ENCODE assay signal across 19 cellular contexts in genomic region chr17:2745317-2746037, GRCh38. TPM values are rescaled to one million over a fixed set of nuclear protein-coding genes. Genes with fewer than 3 reads are reported as not detected.
A peak's percentile ranks its signal among the peaks of the same experiment; 100 is the strongest.
DNase-seq lines count a peak whose midpoint lies in the region; ATAC-seq and TF ChIP-seq lines count a peak whose summit lies in the region.
"Had no signal": no experiment of that assay in that cellular context is flagged by ENCODE, and none has a peak within 500 bp of the region (broad histone marks: within the 10 kb centered on the region; RNA-seq: fewer than 3 reads in every experiment).

No MANE protein-coding gene starts in this region.

- no peak overlapping the region for H3K9ac ChIP-seq in SK-N-SH
- H3K9ac ChIP-seq: BLaER1 treated with 17β-estradiol and CSF1 and Interleukin-3, amounts not matched to agents 10 nM and 100 nM; KMS-11 had no signal

- TF ChIP-seq RAD21 in SK-N-SH (IDR thresholded peaks at IDR 0.05; ENCODE audit: low read length) = no peak

- H3K4me1 Mint-ChIP-seq in endothelial cell (ENCODE audit: unreplicated experiment) = peaks cover 17% of the 10 kb centered on the region

- no peaks in the 10 kb centered on the region for H3F3A ChIP-seq in SK-N-SH (replicated peaks; ENCODE audit: insufficient read depth)

- no peaks in the 10 kb centered on the region for H4K20me1 ChIP-seq in SK-N-SH (ENCODE audit: insufficient read depth)

- CTCF ChIA-PET in SK-N-SH (lab: Yijun Ruan, JAX) = interaction anchor here (0.6 kb wide), 1 partner anchor 1110 kb away, joined by 4 read pairs; no protein-coding TSS in a partner anchor

- H3K27ac Mint-ChIP-seq in endothelial cell (ENCODE audit: unreplicated experiment) = peak overlapping the region; percentile 87

- in situ Hi-C loops in gastrocnemius medialis (cut with MboI; ENCODE audit: low sequenced_read_pairs in 4 of 4) = no loop called here

- POLR2A ChIA-PET in SK-N-SH (lab: Yijun Ruan, JAX) = no interaction called here

- no peaks in the 10 kb centered on the region for H3K79me2 ChIP-seq in SK-N-SH (ENCODE audit: insufficient read depth)

- TF ChIP-seq CTCF in SK-N-SH (IDR thresholded peaks at IDR 0.05) (no peak), endothelial cell (IDR thresholded peaks at IDR 0.05; ENCODE audit: unreplicated experiment) (no peak), gastrocnemius medialis (IDR thresholded peaks at IDR 0.05 in 4 of 5, conservative IDR thresholded peaks at IDR 0.05 in 1 of 5) (no peak)

- intact Hi-C loops in gastrocnemius medialis (cut with DNase I; ENCODE audit: low total_unique reads) = no loop called here

- ATAC-seq in SK-N-SH treated with all-trans-retinoic acid at 6 μM for 48 hours (no peak), gastrocnemius medialis (no peak), GM18498 (IDR thresholded peaks at IDR 0.05; ENCODE audit: unreplicated experiment) (no peak), GM18517 (IDR thresholded peaks at IDR 0.05; ENCODE audit: unreplicated experiment) (no peak)
- ATAC-seq: HepG2, Panc1 had no signal

- no peaks in the 10 kb centered on the region for H3K9me3 Mint-ChIP-seq in endothelial cell (ENCODE audit: unreplicated experiment)
- H3K9me3 Mint-ChIP-seq: H9 had no signal

- no peak overlapping the region for H3K27ac ChIP-seq in SK-N-SH (ENCODE audit: low read depth in 2 of 2, low read length in 1 of 2)
- no peak overlapping the region for H3K27ac ChIP-seq in gastrocnemius medialis
- H3K27ac ChIP-seq: 22Rv1; BLaER1 treated with 17β-estradiol and CSF1 and Interleukin-3, amounts not matched to agents 10 nM and 100 nM; KMS-11 had no signal

- H3K9me3 ChIP-seq in SK-N-SH (no peaks in the 10 kb centered on the region), gastrocnemius medialis (no peaks in the 10 kb centered on the region)
- H3K9me3 ChIP-seq: BLaER1 treated with 17β-estradiol and CSF1 and Interleukin-3, amounts not matched to agents 10 nM and 100 nM had no signal

- no peak for TF ChIP-seq EP300 in SK-N-SH (IDR thresholded peaks at IDR 0.05; ENCODE audit: borderline replicate concordance in 1 of 2, low read depth in 1 of 2, low read length in 1 of 2)

- H3K9me2 ChIP-seq in SK-N-SH = no peaks in the 10 kb centered on the region

- H3K4me1 ChIP-seq in SK-N-SH (ENCODE audit: control insufficient read depth in 1 of 2, insufficient read depth in 2 of 2, low read depth in 1 of 2, low read length in 1 of 2) (peaks cover 0 to 2% of the 10 kb centered on the region in 2 experiments; a peak in 1 of 4 replicates), gastrocnemius medialis (no peaks in the 10 kb centered on the region)

- H3K27me3 ChIP-seq in SK-N-SH (ENCODE audit: insufficient read depth) (peaks cover 16% of the 10 kb centered on the region), gastrocnemius medialis (peaks cover 29 to 44% (median 35%) of the 10 kb centered on the region in 3 donors)

- H3K36me3 ChIP-seq in SK-N-SH (replicated peaks in 1 of 2; ENCODE audit: control insufficient read depth in 1 of 2, insufficient read depth in 2 of 2, low read length in 1 of 2) = no peaks in the 10 kb centered on the region
- no peaks in the 10 kb centered on the region for H3K36me3 ChIP-seq in gastrocnemius medialis
- H3K36me3 ChIP-seq: BLaER1 treated with 17β-estradiol and CSF1 and Interleukin-3, amounts not matched to agents 10 nM and 100 nM had no signal

- no peak overlapping the region for H3K4me2 ChIP-seq in SK-N-SH
- H3K4me2 ChIP-seq: BLaER1 treated with 17β-estradiol and CSF1 and Interleukin-3, amounts not matched to agents 10 nM and 100 nM; KMS-11 had no signal

- peak overlapping the region; percentile 47 for H3K4me3 Mint-ChIP-seq in endothelial cell (ENCODE audit: unreplicated experiment)
- H3K4me3 Mint-ChIP-seq: H9 had no signal

- H3K4me3 ChIP-seq in SK-N-SH (ENCODE audit: low read depth in 2 of 2, low read length in 1 of 2) (no peak overlapping the region), gastrocnemius medialis (no peak overlapping the region)
- H3K4me3 ChIP-seq: BLaER1 treated with 17β-estradiol and CSF1 and Interleukin-3, amounts not matched to agents 10 nM and 100 nM had no signal

- H3K36me3 Mint-ChIP-seq in endothelial cell (ENCODE audit: low read depth, unreplicated experiment) = peaks cover 3% of the 10 kb centered on the region

- TF ChIP-seq POLR2A in gastrocnemius medialis (IDR thresholded peaks at IDR 0.05) = no peak

- WGBS in SK-N-SH (ENCODE audit: low lambda C conversion rate) = 32% methylated on average over 11 of the region's 11 CpGs

- DNase-seq in SK-N-SH = no peak
- no peak for DNase-seq in endothelial cell (ENCODE audit: low spot score)
- DNase-seq in medulla oblongata (ENCODE audit: extremely low spot score) = peak; percentile 55
- DNase-seq in putamen (ENCODE audit: low spot score) = peak; percentile 37
- no peak for DNase-seq in gastrocnemius medialis
- DNase-seq: H9, NCI-H1105, NCI-H187, NCI-H446 treated with DMSO at 0.1 percent for 48 hours, NCI-H748 treated with DMSO at 0.1 percent for 48 hours had no signal

- no peak overlapping the region for H2AFZ ChIP-seq in SK-N-SH (ENCODE audit: low read depth)

- peaks cover 8% of the 10 kb centered on the region for H3K27me3 Mint-ChIP-seq in endothelial cell (ENCODE audit: unreplicated experiment)

TF ChIP-seq in SK-N-SH, 30 proteins besides CTCF, POLR2A, EP300 and RAD21:
- TF ChIP-seq NFIC (IDR thresholded peaks at IDR 0.05; ENCODE audit: borderline replicate concordance) (no peak), REST (IDR thresholded peaks at IDR 0.05; ENCODE audit: low read depth, low read length) (peak; percentile 53; the same call in 1 of the 2 replicates)

TF ChIP-seq in SK-N-SH treated with all-trans-retinoic acid at 6 μM for 48 hours, 23 proteins besides CTCF, POLR2A, EP300 and RAD21 (continues in another document):
- TF ChIP-seq CREB5 (CRISPR knock-in tag; IDR thresholded peaks at IDR 0.05; ENCODE audit: low read depth) = no peak
- TF ChIP-seq ZFP30 (CRISPR knock-in tag; IDR thresholded peaks at IDR 0.05) = no peak
- TF ChIP-seq ZNF8 (CRISPR knock-in tag; IDR thresholded peaks at IDR 0.05) = no peak
- TF ChIP-seq ISL1 (CRISPR knock-in tag; IDR thresholded peaks at IDR 0.05) = no peak
- TF ChIP-seq RARB (CRISPR knock-in tag; IDR thresholded peaks at IDR 0.05) = no peak
- TF ChIP-seq ZNF70 (CRISPR knock-in tag; IDR thresholded peaks at IDR 0.05) = no peak
- TF ChIP-seq OSR1 (CRISPR knock-in tag; IDR thresholded peaks at IDR 0.05) = no peak
- no peak for TF ChIP-seq ARNTL (CRISPR knock-in tag; IDR thresholded peaks at IDR 0.05; ENCODE audit: borderline replicate concordance, low read depth)
- no peak for TF ChIP-seq TCF4 (CRISPR knock-in tag; IDR thresholded peaks at IDR 0.05; ENCODE audit: borderline replicate concordance)
- TF ChIP-seq CSRNP3 (CRISPR knock-in tag; IDR thresholded peaks at IDR 0.05) = no peak
- TF ChIP-seq ZC3H10 (CRISPR knock-in tag; IDR thresholded peaks at IDR 0.05) = no peak
- no peak for TF ChIP-seq ZNF565 (CRISPR knock-in tag; conservative IDR thresholded peaks at IDR 0.05; ENCODE audit: low read depth)

RNA-seq across cellular contexts. Expression of gene CCDC92B, which starts 4.0 kb away (rescaled TPM):
- polyA plus RNA-seq in SK-N-SH (2012; rRNA removed) = 0.07 and 0.13 TPM in 2 replicates
- 0.13 and 0.22 TPM in 2 replicates for polyA plus RNA-seq in SK-N-SH (2012; cell fraction: cytosol; rRNA removed)
- polyA plus RNA-seq in SK-N-SH (2012; cell fraction: nucleus; rRNA removed) = 0.30 and 0.35 TPM in 2 replicates
- total RNA-seq in endothelial cell (ENCODE audit: unreplicated experiment) = 1.9 TPM
- total RNA-seq in gastrocnemius medialis = not detected
- total RNA-seq: HepG2, MCF 10A had no signal
- polyA plus RNA-seq: HepG2 had no signal

RNA-seq across cellular contexts. Expression of gene CLUH, which starts 33.9 kb away (rescaled TPM):
- polyA plus RNA-seq in SK-N-SH (2012; rRNA removed) = 25.1 and 32.2 TPM in 2 replicates
- 6.6 and 12.0 TPM in 2 replicates for polyA plus RNA-seq in SK-N-SH (2012; cell fraction: cytosol; rRNA removed)
- 144 and 174 TPM in 2 replicates for polyA plus RNA-seq in SK-N-SH (2012; cell fraction: nucleus; rRNA removed)
- 45.9 TPM for total RNA-seq in endothelial cell (ENCODE audit: unreplicated experiment)
- 100 to 1,000 TPM; 104 to 286 (median 211) TPM for total RNA-seq in gastrocnemius medialis

RNA-seq across cellular contexts. Expression of gene RAP1GAP2, which starts 50.8 kb away (rescaled TPM):
- 21.0 and 22.0 TPM in 2 replicates for polyA plus RNA-seq in SK-N-SH (2012; rRNA removed)
- polyA plus RNA-seq in SK-N-SH (2012; cell fraction: cytosol; rRNA removed) = 12.1 and 15.6 TPM in 2 replicates
- 85.5 and 88.3 TPM in 2 replicates for polyA plus RNA-seq in SK-N-SH (2012; cell fraction: nucleus; rRNA removed)
- total RNA-seq in endothelial cell (ENCODE audit: unreplicated experiment) = 10.6 TPM
- total RNA-seq in gastrocnemius medialis = 1 to 10 TPM in 3 of 4 donors, under 1 TPM in 1; 0.85 to 2.4 (median 1.5) TPM

Comparison
In these comparisons a context has a peak if more than half of its experiments do, and no peak if none do; other contexts are left out.
1. DNase-seq: peak in medulla oblongata (single experiment) and putamen (single experiment); none in SK-N-SH (single experiment), endothelial cell (single experiment) and gastrocnemius medialis (0 of 2).